In the genomic region with DNA sequence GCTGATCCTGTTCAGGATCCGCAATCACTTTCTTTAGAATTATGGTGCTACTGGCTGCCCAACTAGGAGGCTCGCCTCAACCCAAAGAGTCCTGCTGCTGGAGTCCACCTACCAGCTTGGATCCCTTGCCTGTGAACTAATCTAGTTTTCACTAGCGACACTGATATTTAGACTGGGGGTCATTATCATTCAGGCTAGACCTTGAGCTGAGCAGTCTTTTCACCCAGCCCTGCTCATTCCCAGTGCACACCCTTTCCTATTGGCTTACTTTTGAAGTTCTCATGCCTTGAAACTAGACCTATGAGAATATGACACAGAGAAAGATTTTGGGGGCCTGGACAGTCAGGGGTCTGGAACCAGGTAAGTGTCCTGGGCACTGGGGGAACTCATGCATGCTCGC, we compare ENCODE assay signal across 8 cellular contexts.
"Had no signal": no experiment of that assay in that cellular context is flagged by ENCODE, and none has a peak within 500 bp of the region (broad histone marks: within the 10 kb centered on the region; RNA-seq: fewer than 3 reads in every experiment).

No MANE protein-coding gene starts in this region.

- DNase-seq: GDM1, GF-D8 had no signal

- H3K4me3 ChIP-seq: GM12878 had no signal

- FAIRE-seq: G401.6, GM12878, GM12891, GM12892, GM18507, GM19239 had no signal
